In genomic region chr1:67771776-67772175, GRCh38 we compare ENCODE assay signal across 28 cellular contexts.
DNase-seq lines count a peak whose midpoint lies in the region; ATAC-seq, FAIRE-seq and TF ChIP-seq lines count a peak whose summit lies in the region.
"Had no signal": no experiment of that assay in that cellular context is flagged by ENCODE, and none has a peak within 500 bp of the region (broad histone marks: within the 10 kb centered on the region; RNA-seq: fewer than 3 reads in every experiment).

No MANE protein-coding gene starts in this region.

- no peak for FAIRE-seq in A549 (lab: Jason Lieb, UNC)
- FAIRE-seq: GM12891 had no signal

- CTCF ChIA-PET in A549 (lab: Yijun Ruan, JAX) (interaction anchor here (0.8 to 2.9 kb wide), 19 partner anchors 8 to 345 kb away, joined by 3 to 16 read pairs (median 4); no protein-coding TSS in a partner anchor), HEK293 (lab: Yijun Ruan, JAX) (interaction anchor here (0.7 to 5.4 kb wide), 14 partner anchors 8 to 345 kb away, joined by 3 to 52 read pairs (median 3); no protein-coding TSS in a partner anchor)

- H3K27me3 ChIP-seq in brain microvascular endothelial cell (replicated peaks): no peaks in the 10 kb centered on the region
- H3K27me3 ChIP-seq: BE2C, suprapubic skin, upper lobe of right lung had no signal

- peak overlapping the region; percentile 39; the same call in 2 of the 3 replicates for H3K4me2 ChIP-seq in A549

- H3K4me1 Mint-ChIP-seq in nephron: peaks cover 31% of the 10 kb centered on the region
- peaks cover under 1% of the 10 kb centered on the region for H3K4me1 Mint-ChIP-seq in stimulated activated memory B cell treated with anti-CD40 and anti-IgM and Interleukin-4, amounts not matched to agents 10 μg/mL and 1 μg/mL and 100 μg/mL, for 72 hours
- peaks cover 0 to under 1% (median 0%) of the 10 kb centered on the region in 4 donors for H3K4me1 Mint-ChIP-seq in naive thymus-derived CD8-positive, alpha-beta T cell
- H3K4me1 Mint-ChIP-seq: activated naive CD4-positive, alpha-beta T cell treated with anti-CD3 and anti-CD28 coated beads, Interleukin-2, amount 50 U/mL, for 24 hours had no signal

- POLR2A ChIA-PET in A549 (lab: Yijun Ruan, JAX): interaction anchor here (0.8 to 1.0 kb wide), 2 partner anchors 11 to 60 kb away, joined by 3 read pairs; no protein-coding TSS in a partner anchor
- POLR2A ChIA-PET in HEK293 (lab: Yijun Ruan, JAX): interaction anchor here (0.6 to 2.6 kb wide), 6 partner anchors 12 to 110 kb away, joined by 3 to 25 read pairs (median 5); partner anchors contain the start of genes GADD45A and GNG12
- POLR2A ChIA-PET in naive thymus-derived CD8-positive, alpha-beta T cell (lab: Charles Lee): no interaction called here

- TF ChIP-seq CTCF in A549 (IDR thresholded peaks at IDR 0.05): no peak
- TF ChIP-seq CTCF in HEK293 (tag by site-specific recombination; IDR thresholded peaks at IDR 0.05): no peak
- no peak for TF ChIP-seq CTCF in brain microvascular endothelial cell (IDR thresholded peaks at IDR 0.05; ENCODE audit: low read depth, low read length, missing control alignments)
- no peak for TF ChIP-seq CTCF in nephron (IDR thresholded peaks at IDR 0.05; ENCODE audit: unreplicated experiment in 3 of 3)

- H3K27ac Mint-ChIP-seq in nephron: peak overlapping the region in 2 of 3 experiments; percentile 44 to 56
- no peak overlapping the region for H3K27ac Mint-ChIP-seq in stimulated activated memory B cell treated with anti-CD40 and anti-IgM and Interleukin-4, amounts not matched to agents 10 μg/mL and 1 μg/mL and 100 μg/mL, for 72 hours
- H3K27ac Mint-ChIP-seq in naive thymus-derived CD8-positive, alpha-beta T cell: no peak overlapping the region
- H3K27ac Mint-ChIP-seq: activated CD4-positive, alpha-beta T cell treated with anti-CD3 and anti-CD28 coated beads, Interleukin-2, amount 10 ng/mL, durations not matched to agents 24 days and 14 days; activated naive CD4-positive, alpha-beta T cell treated with anti-CD3 and anti-CD28 coated beads, Interleukin-2, amount 50 U/mL, for 24 hours; CD8-positive, alpha-beta T cell; stimulated activated naive B cell treated with anti-CD40 and anti-IgM and Interleukin-4, amounts not matched to agents 10 μg/mL and 1 μg/mL and 100 μg/mL, for 72 hours had no signal

- no peak for TF ChIP-seq POLR2A in A549 (IDR thresholded peaks at IDR 0.05; ENCODE audit: low read length)

- no peak for TF ChIP-seq RAD21 in A549 (conservative IDR thresholded peaks at IDR 0.05 in 1 of 2, IDR thresholded peaks at IDR 0.05 in 1 of 2)

- H3K27ac ChIP-seq in A549 (peak overlapping the region; percentile 32 to 84; a peak in 5 of 6 replicates), HEK293 (ENCODE audit: extremely low read depth, low read depth, low read length) (no peak overlapping the region), brain microvascular endothelial cell (peak overlapping the region; percentile 46)
- H3K27ac ChIP-seq: coronary artery, suprapubic skin, upper lobe of right lung had no signal

- H3K9me3 ChIP-seq in A549: no peaks in the 10 kb centered on the region
- no peaks in the 10 kb centered on the region for H3K9me3 ChIP-seq in HEK293 (ENCODE audit: control insufficient read depth, insufficient read depth, low read depth, low read length)
- H3K9me3 ChIP-seq: BE2C, suprapubic skin, upper lobe of right lung had no signal

- H3K36me3 ChIP-seq in HEK293 (ENCODE audit: control insufficient read depth in 2 of 2, insufficient read depth in 1 of 2, low read length in 2 of 2) (no peaks in the 10 kb centered on the region), brain microvascular endothelial cell (replicated peaks) (peaks cover 29% of the 10 kb centered on the region)
- H3K36me3 ChIP-seq: BE2C, upper lobe of right lung had no signal

- ATAC-seq in A549 (no peak), GM21360 (IDR thresholded peaks at IDR 0.05; ENCODE audit: unreplicated experiment) (no peak)
- no peak for ATAC-seq in stimulated activated memory B cell treated with anti-CD40 and anti-IgM and Interleukin-4, amounts not matched to agents 10 μg/mL and 1 μg/mL and 100 μg/mL, for 72 hours
- ATAC-seq in naive thymus-derived CD8-positive, alpha-beta T cell: no peak
- ATAC-seq: CD8-positive, alpha-beta T cell; stimulated activated naive B cell treated with anti-CD40 and anti-IgM and Interleukin-4, amounts not matched to agents 10 μg/mL and 1 μg/mL and 100 μg/mL, for 72 hours had no signal

- no peaks in the 10 kb centered on the region for H3K27me3 Mint-ChIP-seq in nephron (ENCODE audit: low read depth)
- peaks cover 49% of the 10 kb centered on the region for H3K27me3 Mint-ChIP-seq in stimulated activated memory B cell treated with anti-CD40 and anti-IgM and Interleukin-4, amounts not matched to agents 10 μg/mL and 1 μg/mL and 100 μg/mL, for 72 hours
- peaks cover 10 to 46% (median 25%) of the 10 kb centered on the region in 5 donors for H3K27me3 Mint-ChIP-seq in naive thymus-derived CD8-positive, alpha-beta T cell

- peaks cover 48% of the 10 kb centered on the region for H3K4me1 ChIP-seq in A549
- H3K4me1 ChIP-seq in HEK293 (ENCODE audit: control insufficient read depth, insufficient read depth, low read length): 0 out of 2 replicates have a peak, but pooled peaks cover under 1% of the 10 kb centered on the region
- H3K4me1 ChIP-seq: BE2C had no signal

- in situ Hi-C loops in brain microvascular endothelial cell (cut with HindIII; ENCODE audit: low pct_ligation_motif_present, low sequenced_read_pairs): loop anchor here (25.0 kb wide), 1 partner anchor 234 kb away; no protein-coding TSS in a partner anchor

- DNase-seq in A549 (ENCODE audit: low read depth in 1 of 2, low spot score in 1 of 2) (no peak), brain microvascular endothelial cell (no peak), activated T-cell treated with anti-CD3 and anti-CD28 coated beads for 4 hours (no peak)
- DNase-seq in naive thymus-derived CD8-positive, alpha-beta T cell: no peak
- DNase-seq: activated CD4-positive, alpha-beta T cell treated with anti-CD3 and anti-CD28 coated beads, Interleukin-2, amount 10 ng/mL, durations not matched to agents 24 days and 14 days; activated CD8-positive, alpha-beta memory T cell treated with anti-CD3 and anti-CD28 coated beads for 24 hours; anterior cingulate cortex; BE2C; CD8-positive, alpha-beta T cell; effector memory CD4-positive, alpha-beta T cell; H7; NCI-H1417 treated with DMSO at 0.1 percent for 48 hours; NCI-H2081; NCI-H524 treated with DMSO at 0.1 percent for 48 hours; occipital lobe; SIG-M5; stimulated activated naive B cell treated with anti-CD40 and anti-IgM and Interleukin-4, amounts not matched to agents 10 μg/mL and 1 μg/mL and 100 μg/mL, for 72 hours; SW 1271; T-helper 9 cell; upper lobe of right lung had no signal

- peaks cover 37% of the 10 kb centered on the region for H3K36me3 Mint-ChIP-seq in nephron (ENCODE audit: low read depth)
- H3K36me3 Mint-ChIP-seq in stimulated activated memory B cell treated with anti-CD40 and anti-IgM and Interleukin-4, amounts not matched to agents 10 μg/mL and 1 μg/mL and 100 μg/mL, for 72 hours: no peaks in the 10 kb centered on the region
- H3K36me3 Mint-ChIP-seq in naive thymus-derived CD8-positive, alpha-beta T cell: no peaks in the 10 kb centered on the region
- H3K36me3 Mint-ChIP-seq: activated naive CD4-positive, alpha-beta T cell treated with anti-CD3 and anti-CD28 coated beads, Interleukin-2, amount 50 U/mL, for 24 hours; CD8-positive, alpha-beta T cell; stimulated activated naive B cell treated with anti-CD40 and anti-IgM and Interleukin-4, amounts not matched to agents 10 μg/mL and 1 μg/mL and 100 μg/mL, for 72 hours had no signal

- WGBS in A549 (ENCODE audit: missing lambda C conversion rate): 55% methylated on average over 1 of the region's 1 CpG

- H3K9me3 Mint-ChIP-seq in nephron: no peaks in the 10 kb centered on the region
- H3K9me3 Mint-ChIP-seq in stimulated activated memory B cell treated with anti-CD40 and anti-IgM and Interleukin-4, amounts not matched to agents 10 μg/mL and 1 μg/mL and 100 μg/mL, for 72 hours: no peaks in the 10 kb centered on the region
- H3K9me3 Mint-ChIP-seq in naive thymus-derived CD8-positive, alpha-beta T cell: no peaks in the 10 kb centered on the region
- H3K9me3 Mint-ChIP-seq: activated CD4-positive, alpha-beta T cell treated with anti-CD3 and anti-CD28 coated beads, Interleukin-2, amount 10 ng/mL, durations not matched to agents 24 days and 14 days; activated naive CD4-positive, alpha-beta T cell treated with anti-CD3 and anti-CD28 coated beads, Interleukin-2, amount 50 U/mL, for 24 hours; CD8-positive, alpha-beta T cell; stimulated activated naive B cell treated with anti-CD40 and anti-IgM and Interleukin-4, amounts not matched to agents 10 μg/mL and 1 μg/mL and 100 μg/mL, for 72 hours had no signal

- TF ChIP-seq EP300 in A549 (IDR thresholded peaks at IDR 0.05): no peak

- H3K4me3 Mint-ChIP-seq in nephron: no peak overlapping the region
- H3K4me3 Mint-ChIP-seq in stimulated activated memory B cell treated with anti-CD40 and anti-IgM and Interleukin-4, amounts not matched to agents 10 μg/mL and 1 μg/mL and 100 μg/mL, for 72 hours: no peak overlapping the region
- no peak overlapping the region for H3K4me3 Mint-ChIP-seq in naive thymus-derived CD8-positive, alpha-beta T cell
- H3K4me3 Mint-ChIP-seq: activated CD4-positive, alpha-beta T cell treated with anti-CD3 and anti-CD28 coated beads, Interleukin-2, amount 10 ng/mL, durations not matched to agents 24 days and 14 days; activated naive CD4-positive, alpha-beta T cell treated with anti-CD3 and anti-CD28 coated beads, Interleukin-2, amount 50 U/mL, for 24 hours; CD8-positive, alpha-beta T cell; stimulated activated naive B cell treated with anti-CD40 and anti-IgM and Interleukin-4, amounts not matched to agents 10 μg/mL and 1 μg/mL and 100 μg/mL, for 72 hours had no signal

- H3K4me3 ChIP-seq in A549 (no peak overlapping the region), HEK293 (ENCODE audit: low read depth, low read length) (no peak overlapping the region), brain microvascular endothelial cell (ENCODE audit: low read depth, low read length) (no peak overlapping the region)
- H3K4me3 ChIP-seq: coronary artery, suprapubic skin, upper lobe of right lung had no signal

TF ChIP-seq in A549, 52 proteins besides CTCF, POLR2A, EP300 and RAD21 (continues in another document):
- TF ChIP-seq FOXS1 (CRISPR knock-in tag; IDR thresholded peaks at IDR 0.05) (no peak), POLR2AphosphoS2 (conservative IDR thresholded peaks at IDR 0.05; ENCODE audit: low read length) (no peak)

TF ChIP-seq in HEK293, 187 proteins besides CTCF, POLR2A, EP300 and RAD21 (continues in another document):
- peak; percentile 97 for TF ChIP-seq SP7 (tag by site-specific recombination; IDR thresholded peaks at IDR 0.05)

Comparison
In these comparisons a context has a peak if more than half of its experiments do, and no peak if none do; other contexts are left out.
1. H3K27ac Mint-ChIP-seq: peak in nephron (2 of 3); none in stimulated activated memory B cell treated with anti-CD40 and anti-IgM and Interleukin-4, amounts not matched to agents 10 μg/mL and 1 μg/mL and 100 μg/mL, for 72 hours (single experiment) and naive thymus-derived CD8-positive, alpha-beta T cell (0 of 10).